18 cellular contexts compared by ENCODE assay signal in genomic region chr17:11898526-11899235, GRCh38.
DNase-seq lines count a peak whose midpoint lies in the region; ATAC-seq and TF ChIP-seq lines count a peak whose summit lies in the region.
"Had no signal": no experiment of that assay in that cellular context is flagged by ENCODE, and none has a peak within 500 bp of the region (broad histone marks: within the 10 kb centered on the region; RNA-seq: fewer than 3 reads in every experiment).

No MANE protein-coding gene starts in this region.

- H4K20me1 ChIP-seq in MM.1S (ENCODE audit: insufficient read depth, low read length), result no peaks in the 10 kb centered on the region

- TF ChIP-seq CTCF in MM.1S (IDR thresholded peaks at IDR 0.05; ENCODE audit: low read length) (no peak), glutamatergic neuron (IDR thresholded peaks at IDR 0.05; ENCODE audit: partially characterized antibody, unreplicated experiment) (no peak)

- no peak overlapping the region for H3K4me3 Mint-ChIP-seq in glutamatergic neuron (ENCODE audit: unreplicated experiment)
- H3K4me3 Mint-ChIP-seq: CD4-positive, CD25-positive, alpha-beta regulatory T cell had no signal

- H3K27ac Mint-ChIP-seq in glutamatergic neuron (ENCODE audit: unreplicated experiment), result peak overlapping the region; percentile 67
- H3K27ac Mint-ChIP-seq: CD4-positive, CD25-positive, alpha-beta regulatory T cell had no signal

- no peak overlapping the region for H3K27ac ChIP-seq in MM.1S (ENCODE audit: low read length)
- H3K27ac ChIP-seq: KMS-11 had no signal

- H3K4me1 Mint-ChIP-seq in glutamatergic neuron (ENCODE audit: low read depth, unreplicated experiment), result peaks cover 3% of the 10 kb centered on the region
- H3K4me1 Mint-ChIP-seq: CD4-positive, CD25-positive, alpha-beta regulatory T cell had no signal

- H3F3A ChIP-seq in MM.1S (ENCODE audit: insufficient read depth, low read length), result no peaks in the 10 kb centered on the region

- H3K9ac ChIP-seq in MM.1S (ENCODE audit: low read length), result no peak overlapping the region
- H3K9ac ChIP-seq: KMS-11 had no signal

- H3K9me3 ChIP-seq in MM.1S (replicated peaks; ENCODE audit: insufficient read depth, low read length), result no peaks in the 10 kb centered on the region
- H3K9me3 ChIP-seq: BE2C had no signal

- DNase-seq in MM.1S (no peak), astrocyte of the hippocampus (ENCODE audit: low read depth, low spot score) (peak; percentile 6), glutamatergic neuron (no peak), retina (peak; percentile 50), NCI-H446 treated with DMSO at 0.1 percent for 48 hours (lab: John Stamatoyannopoulos, UW) (no peak)
- DNase-seq: BE2C; CD4-positive, CD25-positive, alpha-beta regulatory T cell; EL; GF-D8; NCI-H1694; NCI-H2081; NCI-H2171; NCI-H345; NCI-H524 treated with DMSO at 0.1 percent for 48 hours; Right ventricle myocardium superior had no signal

- H3K9me3 Mint-ChIP-seq in glutamatergic neuron (ENCODE audit: unreplicated experiment), result peaks cover 4% of the 10 kb centered on the region

- H3K27me3 ChIP-seq in MM.1S (replicated peaks; ENCODE audit: insufficient read depth, low read length), result no peaks in the 10 kb centered on the region
- H3K27me3 ChIP-seq: BE2C had no signal

- no peaks in the 10 kb centered on the region for H3K36me3 Mint-ChIP-seq in glutamatergic neuron (ENCODE audit: unreplicated experiment)
- H3K36me3 Mint-ChIP-seq: CD4-positive, CD25-positive, alpha-beta regulatory T cell had no signal

- no peak overlapping the region for H3K4me3 ChIP-seq in MM.1S (ENCODE audit: low read length)

- H3K36me3 ChIP-seq in MM.1S (replicated peaks; ENCODE audit: insufficient read depth, low read length), result no peaks in the 10 kb centered on the region
- H3K36me3 ChIP-seq: BE2C had no signal

- H3K27me3 Mint-ChIP-seq in glutamatergic neuron (ENCODE audit: unreplicated experiment), result peaks cover 7% of the 10 kb centered on the region
- H3K27me3 Mint-ChIP-seq: CD4-positive, CD25-positive, alpha-beta regulatory T cell had no signal

- H3K9me2 ChIP-seq in MM.1S (replicated peaks; ENCODE audit: insufficient read depth, low read length), result no peaks in the 10 kb centered on the region

- H2AFZ ChIP-seq in MM.1S (ENCODE audit: low read length), result no peak overlapping the region

- H3K4me2 ChIP-seq in MM.1S (ENCODE audit: low read depth, low read length), result peak overlapping the region; percentile 12; the same call in 1 of the 2 replicates
- H3K4me2 ChIP-seq: KMS-11 had no signal

- no peaks in the 10 kb centered on the region for H3K4me1 ChIP-seq in MM.1S (ENCODE audit: low read length)
- H3K4me1 ChIP-seq: BE2C had no signal

- H3K79me2 ChIP-seq in MM.1S (ENCODE audit: low read length), result no peaks in the 10 kb centered on the region

- no peak for ATAC-seq in HG02981 (IDR thresholded peaks at IDR 0.05; ENCODE audit: unreplicated experiment)
- no peak for ATAC-seq in HG02642 (IDR thresholded peaks at IDR 0.05; ENCODE audit: poor library complexity, unreplicated experiment)

Comparison
In these comparisons a context has a peak if more than half of its experiments do, and no peak if none do; other contexts are left out.
1. DNase-seq: peak in astrocyte of the hippocampus (single experiment) and retina (single experiment); none in MM.1S (single experiment), glutamatergic neuron (single experiment) and NCI-H446 treated with DMSO at 0.1 percent for 48 hours (single experiment).